Comparison of ENCODE assay signal across 21 cellular contexts in the genomic region with DNA sequence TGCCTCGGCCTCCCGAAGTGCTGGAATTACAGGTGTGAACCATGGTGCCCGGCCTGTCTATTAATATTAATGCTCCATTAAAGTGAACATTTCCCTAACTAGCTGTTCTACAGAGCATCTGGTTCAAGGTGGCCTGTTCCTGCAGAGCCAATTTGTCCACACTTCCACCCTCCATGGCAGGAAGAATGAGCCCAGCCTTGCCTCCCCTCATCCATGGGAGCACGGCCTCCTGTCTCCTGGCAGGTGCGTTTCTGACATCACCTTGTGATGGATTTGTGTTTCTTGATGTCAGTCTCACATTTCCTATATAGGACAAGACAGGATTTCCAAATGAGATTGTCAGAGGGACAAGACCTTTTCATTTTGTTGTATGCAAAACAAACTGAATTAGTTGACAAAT.
DNase-seq lines count a peak whose midpoint lies in the region; ATAC-seq lines count a peak whose summit lies in the region.
"Had no signal": no experiment of that assay in that cellular context is flagged by ENCODE, and none has a peak within 500 bp of the region (broad histone marks: within the 10 kb centered on the region; RNA-seq: fewer than 3 reads in every experiment).

No MANE protein-coding gene starts in this region.

- ATAC-seq in HG02798 (IDR thresholded peaks at IDR 0.05; ENCODE audit: poor library complexity, unreplicated experiment) (no peak), GM21367 (IDR thresholded peaks at IDR 0.05; ENCODE audit: unreplicated experiment) (no peak)
- ATAC-seq: A549; CD8-positive, alpha-beta T cell; GM23338 had no signal

- H4K20me1 ChIP-seq in BLaER1 treated with 17β-estradiol and CSF1 and Interleukin-3, amounts not matched to agents 10 nM and 100 nM, result no peaks in the 10 kb centered on the region

- H3K27me3 ChIP-seq in BLaER1 treated with 17β-estradiol and CSF1 and Interleukin-3, amounts not matched to agents 10 nM and 100 nM, result peaks cover 0 to 26% (median 0%) of the 10 kb centered on the region in 11 experiments; a peak in 7 of 22 replicates
- H3K27me3 ChIP-seq: BE2C had no signal

- no peak overlapping the region for H3K9ac ChIP-seq in BLaER1 treated with 17β-estradiol and CSF1 and Interleukin-3, amounts not matched to agents 10 nM and 100 nM

- DNase-seq in activated CD8-positive, alpha-beta memory T cell treated with anti-CD3 and anti-CD28 coated beads, Interleukin-2, amount 50 U/mL, for 48 hours, result peak; percentile 3
- DNase-seq in activated CD8-positive, alpha-beta memory T cell treated with anti-CD3 and anti-CD28 coated beads, Interleukin-2, amount 50 U/mL, for 4 hours, result no peak
- DNase-seq in islet precursor cell, result peak; percentile 12
- no peak for DNase-seq in activated naive CD4-positive, alpha-beta T cell treated with anti-CD3 and anti-CD28 coated beads, Interleukin-2, amount 50 U/mL, for 16 hours
- DNase-seq: 8988T; ACHN; AML-193; BE2C; Caco-2; CD4-positive, CD25-positive, alpha-beta regulatory T cell; DMS153; DND-41; HFFc6 had no signal

- H3K4me3 ChIP-seq in BLaER1 treated with 17β-estradiol and CSF1 and Interleukin-3, amounts not matched to agents 10 nM and 100 nM, result no peak overlapping the region
- H3K4me3 ChIP-seq: A549, GM23338, HAP-1 had no signal

- H3K9me3 ChIP-seq in BLaER1 treated with 17β-estradiol and CSF1 and Interleukin-3, amounts not matched to agents 10 nM and 100 nM (replicated peaks in 1 of 11), result peaks cover 11 to 26% (median 16%) of the 10 kb centered on the region in 11 experiments; a peak in 20 of 22 replicates
- H3K9me3 ChIP-seq: A549, BE2C, Caco-2, HAP-1 had no signal

- H3K4me2 ChIP-seq in BLaER1 treated with 17β-estradiol and CSF1 and Interleukin-3, amounts not matched to agents 10 nM and 100 nM, result peak overlapping the region in 6 of 11 experiments; percentile 85 to 96 (median 95); a peak in 8 of 22 replicates
- H3K4me2 ChIP-seq: A549, GM23338 had no signal

- no peak overlapping the region for H3K27ac ChIP-seq in BLaER1 treated with 17β-estradiol and CSF1 and Interleukin-3, amounts not matched to agents 10 nM and 100 nM
- H3K27ac ChIP-seq: A549, C4-2B had no signal

- peaks cover 0 to 16% (median 0%) of the 10 kb centered on the region in 11 experiments; a peak in 2 of 22 replicates for H3K36me3 ChIP-seq in BLaER1 treated with 17β-estradiol and CSF1 and Interleukin-3, amounts not matched to agents 10 nM and 100 nM
- H3K36me3 ChIP-seq: BE2C, HAP-1 had no signal

- peaks cover 29 to 74% (median 59%) of the 10 kb centered on the region in 10 experiments for H3K4me1 ChIP-seq in BLaER1 treated with 17β-estradiol and CSF1 and Interleukin-3, amounts not matched to agents 10 nM and 100 nM
- H3K4me1 ChIP-seq: A549, BE2C, Caco-2, HAP-1 had no signal

Comparison
In these comparisons a context has a peak if more than half of its experiments do, and no peak if none do; other contexts are left out.
1. DNase-seq: peak in activated CD8-positive, alpha-beta memory T cell treated with anti-CD3 and anti-CD28 coated beads, Interleukin-2, amount 50 U/mL, for 48 hours (single experiment) and islet precursor cell (single experiment); none in activated CD8-positive, alpha-beta memory T cell treated with anti-CD3 and anti-CD28 coated beads, Interleukin-2, amount 50 U/mL, for 4 hours (single experiment) and activated naive CD4-positive, alpha-beta T cell treated with anti-CD3 and anti-CD28 coated beads, Interleukin-2, amount 50 U/mL, for 16 hours (single experiment).